ENCODE assay signal across 1 cellular context in genomic region chr7:20241491-20242261, GRCh38.
A peak's percentile ranks its signal among the peaks of the same experiment; 100 is the strongest.
TF ChIP-seq lines count a peak whose summit lies in the region.

No MANE protein-coding gene starts in this region.

TF ChIP-seq in GM12878, 131 proteins besides CTCF, POLR2A, EP300 and RAD21 (continues in another document):
- TF ChIP-seq PBX3 (IDR thresholded peaks at IDR 0.05; ENCODE audit: insufficient replicate concordance, low read depth, low read length): no peak
- TF ChIP-seq MXI1 (IDR thresholded peaks at IDR 0.05; ENCODE audit: low read depth, low read length): no peak
- TF ChIP-seq SREBF1 (IDR thresholded peaks at IDR 0.05; ENCODE audit: low read length): no peak
- peak; percentile 87 for TF ChIP-seq ZNF687 (IDR thresholded peaks at IDR 0.05)
- TF ChIP-seq E2F4 (IDR thresholded peaks at IDR 0.05; ENCODE audit: low read depth, low read length): no peak
- TF ChIP-seq FOXM1 (IDR thresholded peaks at IDR 0.05; ENCODE audit: low read depth, low read length): peak; percentile 64; the same call in 1 of the 2 replicates
- no peak for TF ChIP-seq SIX5 (IDR thresholded peaks at IDR 0.05; ENCODE audit: low read depth, low read length, severe bottlenecking)
- peak; percentile 90 for TF ChIP-seq IKZF1 (conservative IDR thresholded peaks at IDR 0.05)
- no peak for TF ChIP-seq TAF1 (IDR thresholded peaks at IDR 0.05; ENCODE audit: borderline replicate concordance, low read depth, low read length)
- peak; percentile 76 for TF ChIP-seq RELB (IDR thresholded peaks at IDR 0.05; ENCODE audit: low read depth)
- peak; percentile 95 for TF ChIP-seq TCF12 (IDR thresholded peaks at IDR 0.05; ENCODE audit: low read depth, low read length)
- TF ChIP-seq ETV6 (conservative IDR thresholded peaks at IDR 0.05 in 1 of 2, IDR thresholded peaks at IDR 0.05 in 1 of 2; ENCODE audit: borderline replicate concordance in 1 of 2, low read depth in 1 of 2): peak in 1 of 2 experiments; percentile 81; a peak in 2 of 4 replicates
- TF ChIP-seq RAD51 (IDR thresholded peaks at IDR 0.05): no peak
- no peak for TF ChIP-seq ZZZ3 (IDR thresholded peaks at IDR 0.05; ENCODE audit: control insufficient read depth, insufficient read length, low read depth)
- TF ChIP-seq SMARCA5 (IDR thresholded peaks at IDR 0.05): 0 out of 2 replicates have a peak, but pooled peaks have one; percentile 18
- TF ChIP-seq IRF3 (IDR thresholded peaks at IDR 0.05): no peak
- peak; percentile 62 for TF ChIP-seq ATF2 (IDR thresholded peaks at IDR 0.05; ENCODE audit: low read length)
- peak; percentile 26; the same call in 1 of the 2 replicates for TF ChIP-seq ZSCAN29 (IDR thresholded peaks at IDR 0.05)
- no peak for TF ChIP-seq BCL3 (IDR thresholded peaks at IDR 0.05; ENCODE audit: borderline replicate concordance, insufficient read depth, low read depth, low read length, poor library complexity, severe bottlenecking)
- peak; percentile 10 for TF ChIP-seq SKIL (IDR thresholded peaks at IDR 0.05; ENCODE audit: low read depth, poor library complexity, severe bottlenecking)
- TF ChIP-seq E2F8 (IDR thresholded peaks at IDR 0.05; ENCODE audit: low read depth, partially characterized antibody): no peak
- 0 out of 2 replicates have a peak, but pooled peaks have one; percentile 61 for TF ChIP-seq WRNIP1 (IDR thresholded peaks at IDR 0.05; ENCODE audit: borderline replicate concordance, low read depth, low read length)
- TF ChIP-seq CBX3 (IDR thresholded peaks at IDR 0.05; ENCODE audit: borderline replicate concordance, low read depth): no peak
- TF ChIP-seq ASH2L (IDR thresholded peaks at IDR 0.05; ENCODE audit: borderline replicate concordance, low read depth): no peak
- TF ChIP-seq PAX5 (IDR thresholded peaks at IDR 0.05; ENCODE audit: borderline replicate concordance, low read depth, low read length): peak; percentile 36; the same call in 1 of the 2 replicates
- TF ChIP-seq SMAD5 (IDR thresholded peaks at IDR 0.05; ENCODE audit: low read depth): no peak
- peak; percentile 87 for TF ChIP-seq ATF7 (IDR thresholded peaks at IDR 0.05; ENCODE audit: low read depth)
- no peak for TF ChIP-seq SP1 (IDR thresholded peaks at IDR 0.05; ENCODE audit: low read depth, low read length)
- TF ChIP-seq CREB1 (IDR thresholded peaks at IDR 0.05; ENCODE audit: low read depth): 0 out of 2 replicates have a peak, but pooled peaks have one; percentile 14
- no peak for TF ChIP-seq KAT2A (conservative IDR thresholded peaks at IDR 0.05; ENCODE audit: control insufficient read depth, low read depth, low read length)
- TF ChIP-seq TCF3 (IDR thresholded peaks at IDR 0.05; ENCODE audit: borderline replicate concordance, insufficient read depth, low read depth, low read length): peak; percentile 85; the same call in 1 of the 2 replicates
- TF ChIP-seq SMC3 (IDR thresholded peaks at IDR 0.05; ENCODE audit: borderline replicate concordance, low read length): no peak
- TF ChIP-seq CHD4 (IDR thresholded peaks at IDR 0.05): no peak
- TF ChIP-seq MAX (IDR thresholded peaks at IDR 0.05; ENCODE audit: low read depth, low read length): no peak
- peak; percentile 84 for TF ChIP-seq BCL11A (IDR thresholded peaks at IDR 0.05; ENCODE audit: low read depth, low read length)
- no peak for TF ChIP-seq HDAC6 (IDR thresholded peaks at IDR 0.05; ENCODE audit: unreplicated experiment)
- no peak for TF ChIP-seq RBBP5 (conservative IDR thresholded peaks at IDR 0.05)
- 0 out of 2 replicates have a peak, but pooled peaks have one; percentile 30 for TF ChIP-seq PKNOX1 (IDR thresholded peaks at IDR 0.05)
- peak; percentile 68 for TF ChIP-seq YY1 (IDR thresholded peaks at IDR 0.05; ENCODE audit: low read depth, low read length)
- peak; percentile 72; the same call in 1 of the 2 replicates for TF ChIP-seq GATAD2B (conservative IDR thresholded peaks at IDR 0.05; ENCODE audit: low read depth)
- TF ChIP-seq MEF2A (IDR thresholded peaks at IDR 0.05; ENCODE audit: insufficient read depth, low read depth, low read length): 0 out of 2 replicates have a peak, but pooled peaks have one; percentile 8
- peak; percentile 89; the same call in 1 of the 2 replicates for TF ChIP-seq DPF2 (IDR thresholded peaks at IDR 0.05)
- TF ChIP-seq EZH2 (IDR thresholded peaks at IDR 0.05; ENCODE audit: borderline replicate concordance, control insufficient read depth, low read depth, low read length): no peak
- TF ChIP-seq CREM (IDR thresholded peaks at IDR 0.05; ENCODE audit: low read depth): peak; percentile 60; the same call in 1 of the 2 replicates
